8 cellular contexts compared by ENCODE assay signal in the genomic region with DNA sequence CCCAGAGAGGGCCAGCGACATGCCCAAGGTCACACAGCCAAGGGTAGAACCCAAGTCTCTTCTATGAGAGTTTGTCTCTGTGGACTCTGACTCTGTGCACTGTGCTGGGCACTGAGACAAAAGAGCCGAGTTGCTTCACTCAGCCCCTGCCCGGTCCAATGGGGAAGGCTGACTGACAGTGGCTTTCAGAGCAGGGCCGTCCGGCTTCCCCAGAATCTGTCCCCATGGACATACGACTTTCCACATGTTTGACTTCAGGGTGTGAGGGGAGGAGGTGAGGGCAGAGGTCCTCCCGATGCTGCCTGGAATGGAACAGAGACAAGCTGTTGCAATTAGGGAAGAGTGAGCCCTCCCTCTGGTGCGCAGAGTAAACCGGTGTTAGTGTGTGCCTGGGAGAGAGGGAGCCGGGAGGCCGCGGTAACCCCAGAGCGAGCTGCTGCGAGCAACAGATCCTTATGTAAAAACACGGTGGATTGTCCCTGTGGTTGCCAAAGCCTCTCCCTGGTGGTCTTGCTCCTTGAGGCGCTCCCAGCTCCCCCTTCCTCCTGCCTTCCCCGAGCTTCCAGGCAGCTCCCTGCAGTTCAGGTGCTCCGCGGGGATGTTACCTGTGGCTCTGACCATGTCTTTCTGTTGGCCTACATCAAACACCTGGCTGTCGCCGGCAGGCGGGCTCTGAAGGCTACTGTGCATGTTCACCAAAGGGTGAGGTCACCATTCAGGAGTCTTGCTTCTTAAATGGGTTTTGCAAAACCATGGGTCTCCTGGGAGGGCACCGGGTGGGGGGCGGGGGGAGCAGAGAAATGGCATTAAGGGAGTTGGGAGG. TPM values are rescaled to one million over a fixed set of nuclear protein-coding genes. Genes with fewer than 3 reads are reported as not detected.
DNase-seq lines count a peak whose midpoint lies in the region; ATAC-seq and TF ChIP-seq lines count a peak whose summit lies in the region.

No MANE protein-coding gene starts in this region.

- TF ChIP-seq POLR2A in right lobe of liver (IDR thresholded peaks at IDR 0.05) = peak; percentile 42

- H3K4me1 ChIP-seq in A673 (ENCODE audit: insufficient read depth, low read length, poor library complexity, severe bottlenecking) = peaks cover 68% of the 10 kb centered on the region
- peaks cover 0 to 22% (median 3%) of the 10 kb centered on the region in 4 donors for H3K4me1 ChIP-seq in right lobe of liver
- H3K4me1 ChIP-seq in tibial artery = peaks cover 0 to 73% (median 51%) of the 10 kb centered on the region in 4 donors

- POLR2A ChIA-PET in A673 (lab: Charles Lee; ENCODE audit: low non-redundant PET) = no interaction called here

- H3K4me3 ChIP-seq in A673 (ENCODE audit: low read depth, low read length, poor library complexity, severe bottlenecking) = peak overlapping the region; percentile 88
- H3K4me3 ChIP-seq in right lobe of liver = peak overlapping the region; percentile 64 to 77 (median 70)
- H3K4me3 ChIP-seq in tibial artery = peak overlapping the region; percentile 57 to 72

- DNase-seq in A673 (ENCODE audit: low spot score) (no peak), HuH-7.5 (ENCODE audit: low spot score) (peak; percentile 68), caudate nucleus (lab: John Stamatoyannopoulos, UW) (peak in 16 of 61 donors; percentile 34 to 67 (median 50)), right lobe of liver (peak; percentile 71 to 91 (median 87)), tibial artery (peak; percentile 62 to 75), NCI-H1436 treated with DMSO at 0.1 percent for 48 hours (lab: John Stamatoyannopoulos, UW) (no peak)

- WGBS in right lobe of liver (ENCODE audit: insufficient coverage, low coverage, low lambda C conversion rate, missing lambda C conversion rate) = 18% methylated on average over 9 of the region's 24 CpGs

- BruUV-seq in A673 (replicated peaks; lab: Mats Ljungman, UMichigan) = TSS peak; percentile 33

- H3K9me3 ChIP-seq in A673 (ENCODE audit: low read depth, low read length, poor library complexity, severe bottlenecking) = no peaks in the 10 kb centered on the region
- H3K9me3 ChIP-seq in right lobe of liver = no peaks in the 10 kb centered on the region
- H3K9me3 ChIP-seq in tibial artery = no peaks in the 10 kb centered on the region

- no peaks in the 10 kb centered on the region for H3K27me3 ChIP-seq in A673 (replicated peaks; ENCODE audit: insufficient read depth, low read depth, low read length, poor library complexity)
- H3K27me3 ChIP-seq in right lobe of liver = no peaks in the 10 kb centered on the region
- H3K27me3 ChIP-seq in tibial artery = no peaks in the 10 kb centered on the region

- TF ChIP-seq CTCF in A673 (conservative IDR thresholded peaks at IDR 0.05; ENCODE audit: low read depth, low read length) (no peak), right lobe of liver (IDR thresholded peaks at IDR 0.05) (no peak), tibial artery (IDR thresholded peaks at IDR 0.05) (no peak)

- H3K36me3 ChIP-seq in A673 (ENCODE audit: insufficient read depth, low read length, poor library complexity, severe bottlenecking) (peaks cover 15% of the 10 kb centered on the region), right lobe of liver (no peaks in the 10 kb centered on the region), tibial artery (no peaks in the 10 kb centered on the region)

- ATAC-seq in right lobe of liver (peak; percentile 46 to 77 (median 68)), HG03442 (IDR thresholded peaks at IDR 0.05; ENCODE audit: unreplicated experiment) (no peak), HG03280 (IDR thresholded peaks at IDR 0.05; ENCODE audit: unreplicated experiment) (no peak)

- peak overlapping the region; percentile 92 for H3K27ac ChIP-seq in A673 (ENCODE audit: low read depth, low read length, poor library complexity, severe bottlenecking)
- H3K27ac ChIP-seq in caudate nucleus (ENCODE audit: low read depth, low read length) = peak overlapping the region; percentile 96
- peak overlapping the region; percentile 76 to 99 (median 97) for H3K27ac ChIP-seq in right lobe of liver
- peak overlapping the region; percentile 88 to 97 for H3K27ac ChIP-seq in tibial artery

- CTCF ChIA-PET in A673 (lab: Charles Lee) = interaction anchor here (1.1 kb wide), 1 partner anchor 94 kb away, joined by 4 read pairs; no protein-coding TSS in a partner anchor

- intact Hi-C loops in A673 (cut with micrococcal nuclease; ENCODE audit: unreplicated experiment) = loop anchor here (2.0 kb wide), 1 partner anchor 57 kb away; no protein-coding TSS in a partner anchor
- intact Hi-C loops in right lobe of liver (cut with DNase I) = no loop called here
- intact Hi-C loops in tibial artery (cut with DNase I; ENCODE audit: low total_unique reads) = loop anchor here (5.0 kb wide), 1 partner anchor 206 kb away; the partner anchor contains the start of gene STK35

RNA-seq across cellular contexts. Expression of gene SIRPA, which starts 0.7 kb away (rescaled TPM):
- total RNA-seq in A673 (2021) = 81.0 and 81.2 TPM in 2 replicates
- total RNA-seq in right lobe of liver = 10 to 100 TPM; 26.8 to 42.7 (median 34.8) TPM

Comparison
In these comparisons a context has a peak if more than half of its experiments do, and no peak if none do; other contexts are left out.
1. DNase-seq: peak in HuH-7.5 (single experiment), right lobe of liver (3 of 3) and tibial artery (2 of 2); none in A673 (single experiment) and NCI-H1436 treated with DMSO at 0.1 percent for 48 hours (single experiment).
2. ATAC-seq: peak in right lobe of liver (4 of 4); none in HG03442 (single experiment) and HG03280 (single experiment).
3. intact Hi-C loops: an anchor here in A673 (2.0 kb wide) and tibial artery (5.0 kb wide); none called in right lobe of liver.
4. Peak in every context shown above with its lines, with median percentiles within 50 percentile points of each other: H3K27ac ChIP-seq and H3K4me3 ChIP-seq.